Comparison of ENCODE assay signal across 16 cellular contexts in the genomic region with DNA sequence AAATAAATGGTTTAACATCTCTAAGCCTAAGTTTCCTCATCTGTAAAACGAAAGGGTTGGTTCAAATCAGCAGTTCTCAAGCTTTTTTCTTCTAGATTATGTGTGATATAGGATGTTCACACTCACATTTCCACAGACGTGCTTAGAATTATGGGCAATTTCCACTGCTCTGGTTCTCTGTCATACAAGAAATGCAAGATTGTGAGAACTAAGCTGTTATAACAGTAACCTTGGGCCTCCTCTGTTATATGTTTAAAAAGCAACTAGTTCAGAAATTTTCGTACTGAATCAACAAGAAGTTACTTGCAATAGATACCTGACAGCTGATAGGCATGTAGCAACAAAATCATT.
"Had no signal": no experiment of that assay in that cellular context is flagged by ENCODE, and none has a peak within 500 bp of the region (broad histone marks: within the 10 kb centered on the region; RNA-seq: fewer than 3 reads in every experiment).

No MANE protein-coding gene starts in this region.

- DNase-seq: activated CD4-positive, alpha-beta memory T cell treated with anti-CD3 and anti-CD28 coated beads, Interleukin-2, amount 10 ng/mL, durations not matched to agents 7 days and 5 days; activated CD4-positive, alpha-beta T cell treated with anti-CD3 and anti-CD28 coated beads for 1 hour; activated CD8-positive, alpha-beta memory T cell treated with anti-CD3 and anti-CD28 coated beads, Interleukin-2, amount 50 U/mL, for 48 hours; activated naive CD8-positive, alpha-beta T cell treated with anti-CD3 and anti-CD28 coated beads, Interleukin-2, amount 50 U/mL, for 24 hours; central memory CD4-positive, alpha-beta T cell; cortex of kidney; effector CD8-positive, alpha-beta T cell; nucleus accumbens; small intestine; T1000; thyroid gland; uterus had no signal

- H3K27ac Mint-ChIP-seq: activated CD4-positive, alpha-beta memory T cell treated with anti-CD3 and anti-CD28 coated beads, Interleukin-2, amount 10 ng/mL, durations not matched to agents 7 days and 5 days; activated naive CD8-positive, alpha-beta T cell treated with anti-CD3 and anti-CD28 coated beads, Interleukin-2, amount 50 U/mL, for 24 hours had no signal

- H3K9me3 ChIP-seq: ascending aorta, right atrium auricular region, thyroid gland, uterus had no signal

- H3K27ac ChIP-seq: epithelial cell of prostate, uterus had no signal

- H3K36me3 Mint-ChIP-seq: mesothelial cell of epicardium had no signal

- ATAC-seq: activated naive CD8-positive, alpha-beta T cell treated with anti-CD3 and anti-CD28 coated beads, Interleukin-2, amount 50 U/mL, for 24 hours had no signal

- H3K27me3 ChIP-seq: ascending aorta, right atrium auricular region, thyroid gland, uterus had no signal

- H3K27me3 Mint-ChIP-seq: activated CD4-positive, alpha-beta memory T cell treated with anti-CD3 and anti-CD28 coated beads, Interleukin-2, amount 10 ng/mL, durations not matched to agents 7 days and 5 days; activated naive CD8-positive, alpha-beta T cell treated with anti-CD3 and anti-CD28 coated beads, Interleukin-2, amount 50 U/mL, for 24 hours had no signal

- H3K4me3 Mint-ChIP-seq: activated CD4-positive, alpha-beta memory T cell treated with anti-CD3 and anti-CD28 coated beads, Interleukin-2, amount 10 ng/mL, durations not matched to agents 7 days and 5 days; activated naive CD8-positive, alpha-beta T cell treated with anti-CD3 and anti-CD28 coated beads, Interleukin-2, amount 50 U/mL, for 24 hours; mesothelial cell of epicardium had no signal
